ENCODE assay signal across 22 cellular contexts in the genomic region with DNA sequence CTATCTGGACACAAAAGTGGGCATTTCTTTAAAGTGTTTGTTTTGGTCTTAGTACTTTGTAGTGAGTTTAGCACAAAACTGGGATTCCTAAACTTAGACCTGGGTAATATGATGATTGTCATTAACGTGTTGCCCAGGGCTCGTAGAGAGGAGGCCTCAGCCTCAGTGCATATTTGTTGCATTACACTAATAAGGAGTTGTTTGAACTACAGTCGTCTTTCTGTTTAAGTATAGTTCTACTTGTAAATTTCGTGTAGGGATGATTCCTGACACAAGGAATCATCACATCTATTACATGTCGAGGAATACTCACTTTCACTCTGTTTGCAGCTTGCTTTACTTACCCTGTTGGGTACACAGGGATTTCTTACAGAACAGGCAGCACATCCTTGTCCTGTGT.
A peak's percentile ranks its signal among the peaks of the same experiment; 100 is the strongest.
DNase-seq lines count a peak whose midpoint lies in the region; ATAC-seq and TF ChIP-seq lines count a peak whose summit lies in the region.
"Had no signal": no experiment of that assay in that cellular context is flagged by ENCODE, and none has a peak within 500 bp of the region (broad histone marks: within the 10 kb centered on the region; RNA-seq: fewer than 3 reads in every experiment).

No MANE protein-coding gene starts in this region.

- TF ChIP-seq CTCF in WI38 (IDR thresholded peaks at IDR 0.05; ENCODE audit: low read depth, low read length), result no peak
- no peak for TF ChIP-seq CTCF in gastroesophageal sphincter (IDR thresholded peaks at IDR 0.05)

- no peaks in the 10 kb centered on the region for H3K9me3 Mint-ChIP-seq in stimulated activated naive B cell treated with anti-CD40 and anti-IgM and Interleukin-4, amounts not matched to agents 10 μg/mL and 1 μg/mL and 100 μg/mL, for 72 hours
- H3K9me3 Mint-ChIP-seq: activated naive CD4-positive, alpha-beta T cell treated with anti-CD3 and anti-CD28 coated beads, Interleukin-2, amount 50 U/mL, for 24 hours; activated T-helper 1 cell treated with anti-CD3 and anti-CD28 coated beads, Interleukin-12 subunit alpha, Interleukin-12 subunit beta, Interleukin-2, Interleukin-4 antibody, amounts not matched to agents 30 ng/mL and 10 ng/mL and 1 ng/mL, durations not matched to agents 14 hours and 24 hours and 36 hours; CD14-positive monocyte; central memory CD8-positive, alpha-beta T cell; immature natural killer cell had no signal

- no peak overlapping the region for H3K4me3 Mint-ChIP-seq in stimulated activated naive B cell treated with anti-CD40 and anti-IgM and Interleukin-4, amounts not matched to agents 10 μg/mL and 1 μg/mL and 100 μg/mL, for 72 hours
- H3K4me3 Mint-ChIP-seq: activated naive CD4-positive, alpha-beta T cell treated with anti-CD3 and anti-CD28 coated beads, Interleukin-2, amount 50 U/mL, for 24 hours; activated T-helper 1 cell treated with anti-CD3 and anti-CD28 coated beads, Interleukin-12 subunit alpha, Interleukin-12 subunit beta, Interleukin-2, Interleukin-4 antibody, amounts not matched to agents 30 ng/mL and 10 ng/mL and 1 ng/mL, durations not matched to agents 14 hours and 24 hours and 36 hours; CD14-positive monocyte; central memory CD8-positive, alpha-beta T cell; immature natural killer cell had no signal

- H3K27me3 ChIP-seq in gastroesophageal sphincter, result no peaks in the 10 kb centered on the region
- H3K27me3 ChIP-seq: dorsolateral prefrontal cortex had no signal

- H3K4me3 ChIP-seq in WI38 (ENCODE audit: low read depth, low read length), result peak overlapping the region; percentile 29
- no peak overlapping the region for H3K4me3 ChIP-seq in gastroesophageal sphincter
- H3K4me3 ChIP-seq: psoas muscle had no signal

- H3K36me3 ChIP-seq in gastroesophageal sphincter, result peaks cover 0 to 53% of the 10 kb centered on the region in 2 donors

- peaks cover 41 to 74% of the 10 kb centered on the region in 2 donors for H3K36me3 Mint-ChIP-seq in stimulated activated naive B cell treated with anti-CD40 and anti-IgM and Interleukin-4, amounts not matched to agents 10 μg/mL and 1 μg/mL and 100 μg/mL, for 72 hours

- TF ChIP-seq POLR2A in gastroesophageal sphincter (IDR thresholded peaks at IDR 0.05) (no peak), erythroblast (IDR thresholded peaks at IDR 0.05; ENCODE audit: low read length) (no peak)

- peaks cover 25 to 52% of the 10 kb centered on the region in 2 donors for H3K4me1 Mint-ChIP-seq in stimulated activated naive B cell treated with anti-CD40 and anti-IgM and Interleukin-4, amounts not matched to agents 10 μg/mL and 1 μg/mL and 100 μg/mL, for 72 hours

- peaks cover 0 to 63% (median 17%) of the 10 kb centered on the region in 3 donors for H3K4me1 ChIP-seq in gastroesophageal sphincter

- intact Hi-C loops in posterior cingulate gyrus (cut with DNase I), result no loop called here

- TF ChIP-seq EP300 in gastroesophageal sphincter (IDR thresholded peaks at IDR 0.05), result no peak

- DNase-seq in EH (ENCODE audit: low read depth), result peak; percentile 71
- DNase-seq in stimulated activated naive B cell treated with anti-CD40 and anti-IgM and Interleukin-4, amounts not matched to agents 10 μg/mL and 1 μg/mL and 100 μg/mL, for 72 hours, result no peak
- DNase-seq in erythroblast (lab: John Stamatoyannopoulos, UW), result no peak
- no peak for DNase-seq in posterior cingulate gyrus
- DNase-seq: activated CD4-positive, alpha-beta T cell treated with anti-CD3 and anti-CD28 coated beads for 4 hours; dorsolateral prefrontal cortex; foreskin melanocyte; hippocampal formation; immature natural killer cell; KBM-7; NCI-H1417 treated with DMSO at 0.1 percent for 48 hours; NCI-H774; psoas muscle; SK-N-SH; T-helper 2 cell had no signal

- H3K27ac ChIP-seq in gastroesophageal sphincter, result peak overlapping the region in 3 of 4 donors; percentile 7 to 61 (median 61)
- H3K27ac ChIP-seq: psoas muscle had no signal

- H3K27me3 Mint-ChIP-seq in stimulated activated naive B cell treated with anti-CD40 and anti-IgM and Interleukin-4, amounts not matched to agents 10 μg/mL and 1 μg/mL and 100 μg/mL, for 72 hours, result no peaks in the 10 kb centered on the region
- H3K27me3 Mint-ChIP-seq: activated naive CD4-positive, alpha-beta T cell treated with anti-CD3 and anti-CD28 coated beads, Interleukin-2, amount 50 U/mL, for 24 hours; central memory CD8-positive, alpha-beta T cell had no signal

- WGBS in gastroesophageal sphincter (ENCODE audit: low coverage in 1 of 2), 2 donors, result 11 to 27% methylated on average over 5 of the region's 5 CpGs

- H3K27ac Mint-ChIP-seq in stimulated activated naive B cell treated with anti-CD40 and anti-IgM and Interleukin-4, amounts not matched to agents 10 μg/mL and 1 μg/mL and 100 μg/mL, for 72 hours, result peak overlapping the region; percentile 56
- H3K27ac Mint-ChIP-seq: activated naive CD4-positive, alpha-beta T cell treated with anti-CD3 and anti-CD28 coated beads, Interleukin-2, amount 50 U/mL, for 24 hours; activated T-helper 1 cell treated with anti-CD3 and anti-CD28 coated beads, Interleukin-12 subunit alpha, Interleukin-12 subunit beta, Interleukin-2, Interleukin-4 antibody, amounts not matched to agents 30 ng/mL and 10 ng/mL and 1 ng/mL, durations not matched to agents 14 hours and 24 hours and 36 hours had no signal

- ATAC-seq in gastroesophageal sphincter (no peak), HG03457 (IDR thresholded peaks at IDR 0.05; ENCODE audit: unreplicated experiment) (no peak)
- no peak for ATAC-seq in stimulated activated naive B cell treated with anti-CD40 and anti-IgM and Interleukin-4, amounts not matched to agents 10 μg/mL and 1 μg/mL and 100 μg/mL, for 72 hours (replicated peaks)
- ATAC-seq: psoas muscle had no signal

- H3K9me3 ChIP-seq in gastroesophageal sphincter, result no peaks in the 10 kb centered on the region
- H3K9me3 ChIP-seq: psoas muscle, SK-N-SH had no signal
